11 cellular contexts compared by ENCODE assay signal in genomic region chrX:125205918-125206665, GRCh38.
A peak's percentile ranks its signal among the peaks of the same experiment; 100 is the strongest.
DNase-seq lines count a peak whose midpoint lies in the region; ATAC-seq and TF ChIP-seq lines count a peak whose summit lies in the region.
"Had no signal": no experiment of that assay in that cellular context is flagged by ENCODE, and none has a peak within 500 bp of the region (broad histone marks: within the 10 kb centered on the region; RNA-seq: fewer than 3 reads in every experiment).

No MANE protein-coding gene starts in this region.

- H3K27me3 ChIP-seq in kidney epithelial cell (ENCODE audit: control insufficient read depth, insufficient read depth, low read length) (peaks cover 13% of the 10 kb centered on the region), tibial artery (no peaks in the 10 kb centered on the region)

- no peak for ATAC-seq in activated naive CD4-positive, alpha-beta T cell treated with anti-CD3 and anti-CD28 coated beads, Interleukin-2, amount 50 U/mL, for 72 hours
- no peak for ATAC-seq in HG03457 (IDR thresholded peaks at IDR 0.05; ENCODE audit: unreplicated experiment)

- H3K4me1 Mint-ChIP-seq in activated naive CD4-positive, alpha-beta T cell treated with anti-CD3 and anti-CD28 coated beads for 36 hours (ENCODE audit: low read depth) = peaks cover 13% of the 10 kb centered on the region
- H3K4me1 Mint-ChIP-seq in activated naive CD8-positive, alpha-beta T cell (ENCODE audit: low read depth) = peaks cover 18% of the 10 kb centered on the region

- DNase-seq in activated naive CD4-positive, alpha-beta T cell treated with anti-CD3 and anti-CD28 coated beads for 36 hours = peak; percentile 3
- DNase-seq in activated naive CD4-positive, alpha-beta T cell treated with anti-CD3 and anti-CD28 coated beads, Interleukin-2, amount 50 U/mL, for 72 hours (ENCODE audit: low spot score in 2 of 2) = no peak
- DNase-seq in kidney epithelial cell (ENCODE audit: low read depth) (no peak), tibial artery (peak in 1 of 2 donors; percentile 61), MV-4-11 (lab: John Stamatoyannopoulos, UW) (no peak), superior temporal gyrus (ENCODE audit: extremely low spot score) (no peak)
- DNase-seq: DND-41 had no signal

- H3K36me3 ChIP-seq in kidney epithelial cell (ENCODE audit: control insufficient read depth, insufficient read depth, low read length) (no peaks in the 10 kb centered on the region), tibial artery (no peaks in the 10 kb centered on the region)

- peaks cover 0 to 4% (median 0%) of the 10 kb centered on the region in 4 donors for H3K4me1 ChIP-seq in tibial artery

- H3K27me3 Mint-ChIP-seq in activated naive CD4-positive, alpha-beta T cell treated with anti-CD3 and anti-CD28 coated beads for 36 hours (ENCODE audit: low read depth) = peaks cover 34% of the 10 kb centered on the region
- peaks cover 16% of the 10 kb centered on the region for H3K27me3 Mint-ChIP-seq in activated naive CD8-positive, alpha-beta T cell

- intact Hi-C loops in activated naive CD4-positive, alpha-beta T cell treated with anti-CD3 and anti-CD28 coated beads for 36 hours (cut with micrococcal nuclease) = loop anchor here (2.0 to 10.0 kb wide), 2 partner anchors 89 to 991 kb away; no protein-coding TSS in a partner anchor
- intact Hi-C loops in tibial artery (cut with DNase I; ENCODE audit: low total_unique reads) = no loop called here

- H3K4me3 ChIP-seq in kidney epithelial cell (ENCODE audit: low read depth, low read length) = peak overlapping the region; percentile 40
- H3K4me3 ChIP-seq in tibial artery = peak overlapping the region; percentile 55 to 65

- no peaks in the 10 kb centered on the region for H3K36me3 Mint-ChIP-seq in activated naive CD4-positive, alpha-beta T cell treated with anti-CD3 and anti-CD28 coated beads for 36 hours (ENCODE audit: low read depth)
- peaks cover 0 to 6% of the 10 kb centered on the region in 2 donors for H3K36me3 Mint-ChIP-seq in activated naive CD4-positive, alpha-beta T cell treated with anti-CD3 and anti-CD28 coated beads, Interleukin-2, amount 50 U/mL, for 72 hours
- no peaks in the 10 kb centered on the region for H3K36me3 Mint-ChIP-seq in activated naive CD8-positive, alpha-beta T cell

- H3K9me3 Mint-ChIP-seq in activated naive CD4-positive, alpha-beta T cell treated with anti-CD3 and anti-CD28 coated beads for 36 hours = no peaks in the 10 kb centered on the region
- no peaks in the 10 kb centered on the region for H3K9me3 Mint-ChIP-seq in activated naive CD4-positive, alpha-beta T cell treated with anti-CD3 and anti-CD28 coated beads, Interleukin-2, amount 50 U/mL, for 72 hours
- no peaks in the 10 kb centered on the region for H3K9me3 Mint-ChIP-seq in activated naive CD8-positive, alpha-beta T cell (ENCODE audit: low read depth)
- H3K9me3 Mint-ChIP-seq: dendritic cell treated with granulocyte-macrophage colony-stimulating factor and Interleukin-4, amounts not matched to agents 40 ng/mL and 50 ng/mL, for 4 days had no signal

- no peak overlapping the region for H3K27ac Mint-ChIP-seq in activated naive CD4-positive, alpha-beta T cell treated with anti-CD3 and anti-CD28 coated beads for 36 hours
- no peak overlapping the region for H3K27ac Mint-ChIP-seq in activated naive CD4-positive, alpha-beta T cell treated with anti-CD3 and anti-CD28 coated beads, Interleukin-2, amount 50 U/mL, for 72 hours
- H3K27ac Mint-ChIP-seq in activated naive CD8-positive, alpha-beta T cell = no peak overlapping the region
- H3K27ac Mint-ChIP-seq: dendritic cell treated with granulocyte-macrophage colony-stimulating factor and Interleukin-4, amounts not matched to agents 40 ng/mL and 50 ng/mL, for 4 days had no signal

- H3K27ac ChIP-seq in tibial artery = peak overlapping the region; percentile 76 to 79
- H3K27ac ChIP-seq: KMS-11 had no signal

- TF ChIP-seq CTCF in kidney epithelial cell (IDR thresholded peaks at IDR 0.05; ENCODE audit: insufficient read depth, low read length, poor library complexity, severe bottlenecking) = peak; percentile 20
- peak in 1 of 2 experiments; percentile 3 for TF ChIP-seq CTCF in tibial artery (IDR thresholded peaks at IDR 0.05)

- H3K4me3 Mint-ChIP-seq in activated naive CD4-positive, alpha-beta T cell treated with anti-CD3 and anti-CD28 coated beads for 36 hours = peak overlapping the region; percentile 69
- peak overlapping the region; percentile 77 for H3K4me3 Mint-ChIP-seq in activated naive CD8-positive, alpha-beta T cell
- H3K4me3 Mint-ChIP-seq: dendritic cell treated with granulocyte-macrophage colony-stimulating factor and Interleukin-4, amounts not matched to agents 40 ng/mL and 50 ng/mL, for 4 days had no signal

- CTCF ChIA-PET in activated naive CD4-positive, alpha-beta T cell treated with anti-CD3 and anti-CD28 coated beads for 36 hours (lab: Charles Lee) = interaction anchor here (0.6 kb wide), 1 partner anchor 131 kb away, joined by 3 read pairs; no protein-coding TSS in a partner anchor

- no peaks in the 10 kb centered on the region for H3K9me3 ChIP-seq in tibial artery
